10 cellular contexts compared by ENCODE assay signal in genomic region chr1:24021403-24022266, GRCh38. TPM values are rescaled to one million over a fixed set of nuclear protein-coding genes. Genes with fewer than 3 reads are reported as not detected.
A peak's percentile ranks its signal among the peaks of the same experiment; 100 is the strongest.
DNase-seq lines count a peak whose midpoint lies in the region; ATAC-seq, FAIRE-seq and TF ChIP-seq lines count a peak whose summit lies in the region.
"Had no signal": no experiment of that assay in that cellular context is flagged by ENCODE, and none has a peak within 500 bp of the region (broad histone marks: within the 10 kb centered on the region; RNA-seq: fewer than 3 reads in every experiment).

No MANE protein-coding gene starts in this region.

- H3K9me3 ChIP-seq in GM12878 (replicated peaks; ENCODE audit: control insufficient read depth, insufficient read depth, low read length), result no peaks in the 10 kb centered on the region
- H3K9me3 ChIP-seq in HepG2 (ENCODE audit: low read length), result no peaks in the 10 kb centered on the region
- H3K9me3 ChIP-seq in testis, result no peaks in the 10 kb centered on the region

- H3K79me2 ChIP-seq in GM12878 (ENCODE audit: control insufficient read depth, insufficient read depth, low read length) (no peaks in the 10 kb centered on the region), HepG2 (ENCODE audit: insufficient read depth, low read length) (peaks cover 20% of the 10 kb centered on the region)

- H3K9me3 Mint-ChIP-seq in stimulated activated naive CD8-positive, alpha-beta T cell treated with anti-CD3 and anti-CD28 coated beads, Interleukin-15, amount 100 ng/mL, for 72 hours, result no peaks in the 10 kb centered on the region
- H3K9me3 Mint-ChIP-seq: activated naive CD4-positive, alpha-beta T cell treated with anti-CD3 and anti-CD28 coated beads, Interleukin-2, amount 50 U/mL, for 24 hours had no signal

- CTCF ChIA-PET in GM12878 (lab: Yijun Ruan, JAX) (interaction anchor here (0.6 to 3.0 kb wide), 4 partner anchors 11 to 177 kb away, joined by 3 to 9 read pairs (median 4); no protein-coding TSS in a partner anchor), HepG2 (lab: Yijun Ruan, JAX; ENCODE audit: low intra/inter-chr PET ratio, low total read pairs) (no interaction called here)

- ATAC-seq in GM12878 (peak; percentile 21; the same call in 1 of the 3 replicates), HepG2 (peak; percentile 69), HG02571 (IDR thresholded peaks at IDR 0.05; ENCODE audit: unreplicated experiment) (no peak)
- no peak for ATAC-seq in stimulated activated naive CD8-positive, alpha-beta T cell treated with anti-CD3 and anti-CD28 coated beads, Interleukin-15, amount 100 ng/mL, for 72 hours

- H3K4me2 ChIP-seq in GM12878 (ENCODE audit: control insufficient read depth, insufficient read depth) (no peak overlapping the region), HepG2 (ENCODE audit: low read depth, low read length) (peak overlapping the region; percentile 93)

- no peaks in the 10 kb centered on the region for H3K4me1 ChIP-seq in GM12878 (ENCODE audit: control insufficient read depth, insufficient read depth, low read length)
- peaks cover 95% of the 10 kb centered on the region for H3K4me1 ChIP-seq in HepG2 (ENCODE audit: insufficient read depth, low read length)
- peaks cover 41% of the 10 kb centered on the region for H3K4me1 ChIP-seq in testis

- no peak for TF ChIP-seq RAD21 in GM12878 (IDR thresholded peaks at IDR 0.05; ENCODE audit: insufficient read depth, low read depth, low read length)
- no peak; the same call in 1 of the 2 replicates for TF ChIP-seq RAD21 in HepG2 (CRISPR knock-in tag; IDR thresholded peaks at IDR 0.05)

- no peak for TF ChIP-seq EP300 in GM12878 (IDR thresholded peaks at IDR 0.05; ENCODE audit: borderline replicate concordance in 1 of 2, control insufficient read depth in 1 of 2, low read depth in 2 of 2, low read length in 2 of 2)
- peak; percentile 90 to 98; a peak in 3 of 4 replicates for TF ChIP-seq EP300 in HepG2 (IDR thresholded peaks at IDR 0.05; ENCODE audit: low read depth in 2 of 2, low read length in 2 of 2)
- TF ChIP-seq EP300 in HepG2 (CRISPR knock-in tag; IDR thresholded peaks at IDR 0.05; ENCODE audit: borderline replicate concordance), result peak; percentile 97

- no peak for TF ChIP-seq POLR2A in GM12878 (IDR thresholded peaks at IDR 0.05; ENCODE audit: low read depth, low read length)
- peak; percentile 55 to 75; a peak in 3 of 4 replicates for TF ChIP-seq POLR2A in HepG2 (IDR thresholded peaks at IDR 0.05; ENCODE audit: insufficient read depth in 1 of 2, low read depth in 2 of 2, low read length in 2 of 2)
- TF ChIP-seq POLR2A in testis (IDR thresholded peaks at IDR 0.05), result no peak

- in situ Hi-C loops in GM12878 (cut with MboI), result no loop called here
- in situ Hi-C loops in HepG2 (cut with HindIII; ENCODE audit: extremely low pct_ligation_motif_present, low pct_unique_long_range_greater_than_20kb), result loop anchor here (5.0 kb wide), 1 partner anchor 44 kb away; no protein-coding TSS in a partner anchor

- H3K27ac ChIP-seq in GM12878 (ENCODE audit: control insufficient read depth, insufficient read depth) (no peak overlapping the region), HepG2 (ENCODE audit: extremely low read length, insufficient read depth, low read length) (peak overlapping the region; percentile 98), testis (peak overlapping the region in 1 of 2 donors; percentile 90)

- POLR2A ChIA-PET in GM12878 (lab: Charles Lee), result interaction anchor here (1.6 kb wide), 1 partner anchor 10 kb away, joined by 5 read pairs; no protein-coding TSS in a partner anchor
- POLR2A ChIA-PET in HepG2 (lab: Yijun Ruan, JAX), result interaction anchor here (0.6 to 4.1 kb wide), 25 partner anchors 9 to 278 kb away, joined by 3 to 63 read pairs (median 5); partner anchors contain the start of genes GALE, HMGCL, LYPLA2 and MYOM3

- H3K9ac ChIP-seq in GM12878 (ENCODE audit: control insufficient read depth, insufficient read depth, low read length) (no peak overlapping the region), HepG2 (ENCODE audit: insufficient read depth, low read depth, low read length) (peak overlapping the region; percentile 92)

- H4K20me1 ChIP-seq in GM12878 (ENCODE audit: control insufficient read depth, insufficient read depth) (no peaks in the 10 kb centered on the region), HepG2 (ENCODE audit: insufficient read depth, low read length) (no peaks in the 10 kb centered on the region)

- intact Hi-C loops in GM12878 (cut with micrococcal nuclease; ENCODE audit: unreplicated experiment), result loop anchor here (10.0 kb wide), 2 partner anchors 207 to 247 kb away; partner anchors contain the start of gene PITHD1
- intact Hi-C loops in HepG2 (cut with micrococcal nuclease; ENCODE audit: unreplicated experiment), result loop anchor here (2.0 kb wide), 2 partner anchors 19 to 41 kb away; partner anchors contain the start of gene SRSF10
- intact Hi-C loops in testis (cut with DNase I; ENCODE audit: low total_unique reads), result loop anchor here (10.0 kb wide), 1 partner anchor 47 kb away; no protein-coding TSS in a partner anchor

- 48% methylated on average over 7 of the region's 7 CpGs for WGBS in GM12878 (ENCODE audit: insufficient coverage, insufficient replicate concordance, low lambda C conversion rate, missing lambda C conversion rate)
- whole genome bisulfite sequencing in HepG2 (ENCODE audit: low lambda C conversion rate), result 3% methylated on average over 7 of the region's 7 CpGs
- 75 to 85% methylated on average over 7 of the region's 7 CpGs for WGBS in testis, 2 donors

- no peak overlapping the region for H3K4me3 ChIP-seq in GM12878
- H3K4me3 ChIP-seq in HepG2 (replicated peaks in 1 of 3; ENCODE audit: insufficient read depth in 1 of 3, low read depth in 2 of 3, low read length in 3 of 3), result peak overlapping the region; percentile 45 to 71 (median 58)
- H3K4me3 ChIP-seq in testis, result no peak overlapping the region

- no TSS peak for BruUV-seq in GM12878 (replicated peaks; lab: Mats Ljungman, UMichigan)
- TSS peak; percentile 77 for BruUV-seq in HepG2 (replicated peaks; lab: Mats Ljungman, UMichigan)

- DNase-seq in HT-29 (ENCODE audit: low spot score) (peak; percentile 87), GM12878 (ENCODE audit: low read depth, low spot score) (no peak), HepG2 (ENCODE audit: low spot score) (peak; percentile 99), testis (peak; percentile 60), NCI-H1694 (lab: John Stamatoyannopoulos, UW) (no peak), NCI-H524 (lab: John Stamatoyannopoulos, UW) (no peak)
- no peak for DNase-seq in stimulated activated naive CD8-positive, alpha-beta T cell treated with anti-CD3 and anti-CD28 coated beads, Interleukin-15, amount 100 ng/mL, for 72 hours
- DNase-seq: activated CD4-positive, alpha-beta T cell treated with anti-CD3 and anti-CD28 coated beads, Interleukin-2, amount 50 U/mL, for 4 hours had no signal

- H3K27me3 ChIP-seq in GM12878 (replicated peaks in 1 of 2; ENCODE audit: control insufficient read depth in 2 of 2, insufficient read depth in 2 of 2, low read length in 1 of 2) (no peaks in the 10 kb centered on the region), HepG2 (ENCODE audit: control insufficient read depth in 1 of 2, insufficient read depth in 2 of 2, low read length in 2 of 2) (no peaks in the 10 kb centered on the region; a peak in 1 of 5 replicates), testis (no peaks in the 10 kb centered on the region)

- no peak overlapping the region for H3K4me3 Mint-ChIP-seq in stimulated activated naive CD8-positive, alpha-beta T cell treated with anti-CD3 and anti-CD28 coated beads, Interleukin-15, amount 100 ng/mL, for 72 hours
- H3K4me3 Mint-ChIP-seq: activated naive CD4-positive, alpha-beta T cell treated with anti-CD3 and anti-CD28 coated beads, Interleukin-2, amount 50 U/mL, for 24 hours had no signal

- FAIRE-seq in GM12878 (lab: Jason Lieb, UNC) (no peak), HepG2 (lab: Jason Lieb, UNC) (peak; percentile 89)

- no peak overlapping the region for H3K27ac Mint-ChIP-seq in stimulated activated naive CD8-positive, alpha-beta T cell treated with anti-CD3 and anti-CD28 coated beads, Interleukin-15, amount 100 ng/mL, for 72 hours
- H3K27ac Mint-ChIP-seq: activated naive CD4-positive, alpha-beta T cell treated with anti-CD3 and anti-CD28 coated beads, Interleukin-2, amount 50 U/mL, for 24 hours had no signal

- SMC1A ChIA-PET in GM12878 (lab: Charles Lee; ENCODE audit: uncharacterized antibody, unreplicated experiment), result interaction anchor here (0.9 to 2.2 kb wide), 5 partner anchors 10 to 58 kb away, joined by 3 to 10 read pairs (median 5); no protein-coding TSS in a partner anchor

- no peaks in the 10 kb centered on the region for H3K36me3 ChIP-seq in GM12878 (ENCODE audit: control insufficient read depth in 2 of 2, insufficient read depth in 2 of 2, low read length in 1 of 2)
- H3K36me3 ChIP-seq in HepG2 (replicated peaks in 1 of 2; ENCODE audit: control insufficient read depth in 1 of 2, insufficient read depth in 2 of 2, low read length in 2 of 2), result 0 out of 5 replicates have a peak, but pooled peaks cover 0 to 6% of the 10 kb centered on the region in 2 experiments
- no peaks in the 10 kb centered on the region for H3K36me3 ChIP-seq in testis (ENCODE audit: low read depth, missing control alignments)

- no peaks in the 10 kb centered on the region for H3K4me1 Mint-ChIP-seq in stimulated activated naive CD8-positive, alpha-beta T cell treated with anti-CD3 and anti-CD28 coated beads, Interleukin-15, amount 100 ng/mL, for 72 hours
- H3K4me1 Mint-ChIP-seq: activated naive CD4-positive, alpha-beta T cell treated with anti-CD3 and anti-CD28 coated beads, Interleukin-2, amount 50 U/mL, for 24 hours had no signal

- no peak overlapping the region for H2AFZ ChIP-seq in GM12878 (ENCODE audit: control insufficient read depth, low read depth, low read length)
- H2AFZ ChIP-seq in HepG2 (ENCODE audit: low read length), result no peak overlapping the region

- RAD21 ChIA-PET in GM12878 (lab: Charles Lee; ENCODE audit: unreplicated experiment), result interaction anchor here (0.6 kb wide), 2 partner anchors 9 to 14 kb away, joined by 3 read pairs; no protein-coding TSS in a partner anchor

- TF ChIP-seq CTCF in GM12878 (IDR thresholded peaks at IDR 0.05 in 2 of 3, conservative IDR thresholded peaks at IDR 0.05 in 1 of 3; ENCODE audit: control insufficient read depth in 2 of 3, extremely low read depth in 1 of 3, insufficient read depth in 1 of 3, low read depth in 3 of 3, low read length in 3 of 3) (no peak), HepG2 (CRISPR knock-in tag; IDR thresholded peaks at IDR 0.05) (0 out of 2 replicates have a peak, but pooled peaks have one; percentile 6), testis (IDR thresholded peaks at IDR 0.05) (no peak)

- no peaks in the 10 kb centered on the region for H3K27me3 Mint-ChIP-seq in stimulated activated naive CD8-positive, alpha-beta T cell treated with anti-CD3 and anti-CD28 coated beads, Interleukin-15, amount 100 ng/mL, for 72 hours
- H3K27me3 Mint-ChIP-seq: activated naive CD4-positive, alpha-beta T cell treated with anti-CD3 and anti-CD28 coated beads, Interleukin-2, amount 50 U/mL, for 24 hours had no signal

RNA-seq across cellular contexts. Expression of gene SRSF10, which starts 41.5 kb away (rescaled TPM):
- 140 and 147 TPM in 2 replicates for total RNA-seq in HT-29 (2014; rRNA removed; shearing (Covaris generic))
- 610 and 652 TPM in 2 replicates for total RNA-seq in GM12878 (2013; cell fraction: nucleolus; rRNA removed)
- total RNA-seq in GM12878 (2014; rRNA removed) (157 and 186 TPM in 2 replicates), GM12878 (2014; rRNA removed; fragmentation: Illumina TruSeq; extraction: Trizol) (258 and 268 TPM in 2 replicates), GM12878 (2021) (160 and 163 TPM in 2 replicates), HepG2 (2016; rRNA removed; fragmentation: Illumina TruSeq; extraction: Trizol) (156 and 186 TPM in 2 replicates), testis (100 to 1,000 TPM; 124 to 141 TPM)
- 94.7 TPM for polyA plus RNA-seq in GM12878 (2011; ENCODE audit: low read depth)
- polyA plus RNA-seq in GM12878 (2011; rRNA removed) (252 and 372 TPM in 2 replicates), GM12878 (2014; fragmentation: Illumina TruSeq; extraction: Trizol) (274 and 347 TPM in 2 replicates), GM12878 (2014; fragmentation: Nextera tagmentation; extraction: Ambion mirVana) (100 to 1,000 TPM; 166 to 187 TPM), GM12878 (2014; rRNA removed) (173 and 192 TPM in 2 replicates), GM12878 (2016; fragmentation: Nextera tagmentation; extraction: Ambion mirVana) (100 to 1,000 TPM; 262 to 279 TPM), HepG2 (2011; rRNA removed) (98.2 and 126 TPM in 2 replicates), testis (ENCODE audit: insufficient read depth, low read depth, low replicate concordance) (113 TPM)
- 129 and 145 TPM in 2 replicates for polyA plus RNA-seq in GM12878 (2011; cell fraction: cytosol; rRNA removed)
- 312 and 342 TPM in 2 replicates for polyA plus RNA-seq in GM12878 (2011; cell fraction: nucleus; rRNA removed)
- polyA plus RNA-seq in GM12878 (2012), result 121 and 146 TPM in 2 replicates
- 174 and 216 TPM in 2 replicates for polyA minus RNA-seq in GM12878 (2011; rRNA and poly(A)+ RNA removed)
- polyA minus RNA-seq in GM12878 (2011; cell fraction: cytosol; rRNA and poly(A)+ RNA removed), result 51.9 and 76.9 TPM in 2 replicates
- 266 and 346 TPM in 2 replicates for polyA minus RNA-seq in GM12878 (2011; cell fraction: nucleus; rRNA and poly(A)+ RNA removed)
- 14.0 and 16.3 TPM in 2 replicates for total RNA-seq in HepG2 (2016; cell fraction: cytosol; rRNA removed; fragmentation: Illumina TruSeq; extraction: Trizol; ENCODE audit: low read depth)
- total RNA-seq in HepG2 (2016; cell fraction: insoluble cytoplasmic fraction; rRNA removed; fragmentation: Illumina TruSeq; extraction: Trizol), result 155 and 183 TPM in 2 replicates
- 44.1 and 51.2 TPM in 2 replicates for total RNA-seq in HepG2 (2016; cell fraction: membrane; rRNA removed; fragmentation: Illumina TruSeq; extraction: Trizol)
- 358 and 375 TPM in 2 replicates for total RNA-seq in HepG2 (2016; cell fraction: nucleus; rRNA removed; fragmentation: Illumina TruSeq; extraction: Trizol)
- 56.6 and 58.5 TPM in 2 replicates for polyA plus RNA-seq in HepG2 (2011; cell fraction: cytosol; rRNA removed)
- 190 and 202 TPM in 2 replicates for polyA plus RNA-seq in HepG2 (2011; cell fraction: nucleus; rRNA removed)
- 75.4 and 108 TPM in 2 replicates for polyA plus RNA-seq in HepG2 (2012)
- 14.3 and 14.6 TPM in 2 replicates for polyA plus RNA-seq in HepG2 (2016; cell fraction: cytosol; fragmentation: Illumina TruSeq; extraction: Trizol; ENCODE audit: low read depth)
- 176 and 184 TPM in 2 replicates for polyA plus RNA-seq in HepG2 (2016; cell fraction: insoluble cytoplasmic fraction; fragmentation: Illumina TruSeq; extraction: Trizol; ENCODE audit: low read depth)
- 31.3 and 32.4 TPM in 2 replicates for polyA plus RNA-seq in HepG2 (2016; cell fraction: membrane; fragmentation: Illumina TruSeq; extraction: Trizol; ENCODE audit: low read depth)
- 441 and 449 TPM in 2 replicates for polyA plus RNA-seq in HepG2 (2016; cell fraction: nucleus; fragmentation: Illumina TruSeq; extraction: Trizol; ENCODE audit: insufficient read depth, low read depth)
- 105 and 142 TPM in 2 replicates for polyA minus RNA-seq in HepG2 (2011; rRNA and poly(A)+ RNA removed; ENCODE audit: low replicate concordance)
- polyA minus RNA-seq in HepG2 (2011; cell fraction: cytosol; rRNA and poly(A)+ RNA removed), result 33.1 and 43.0 TPM in 2 replicates
- polyA minus RNA-seq in HepG2 (2011; cell fraction: nucleus; rRNA and poly(A)+ RNA removed), result 554 and 606 TPM in 2 replicates

Comparison
In these comparisons a context has a peak if more than half of its experiments do, and no peak if none do; other contexts are left out.
1. DNase-seq: peak in HT-29 (single experiment), HepG2 (single experiment) and testis (single experiment); none in GM12878 (single experiment), stimulated activated naive CD8-positive, alpha-beta T cell treated with anti-CD3 and anti-CD28 coated beads, Interleukin-15, amount 100 ng/mL, for 72 hours (0 of 2), NCI-H1694 (single experiment) and NCI-H524 (0 of 2).
2. ATAC-seq: peak in GM12878 (single experiment) and HepG2 (single experiment); none in HG02571 (single experiment) and stimulated activated naive CD8-positive, alpha-beta T cell treated with anti-CD3 and anti-CD28 coated beads, Interleukin-15, amount 100 ng/mL, for 72 hours (single experiment).
3. H3K4me3 ChIP-seq: peak in HepG2 (3 of 3); none in GM12878 (single experiment) and testis (0 of 2).
4. POLR2A ChIP-seq: peak in HepG2 (2 of 2); none in GM12878 (single experiment) and testis (single experiment).